Comparison of ENCODE assay signal across 8 cellular contexts in the genomic region with DNA sequence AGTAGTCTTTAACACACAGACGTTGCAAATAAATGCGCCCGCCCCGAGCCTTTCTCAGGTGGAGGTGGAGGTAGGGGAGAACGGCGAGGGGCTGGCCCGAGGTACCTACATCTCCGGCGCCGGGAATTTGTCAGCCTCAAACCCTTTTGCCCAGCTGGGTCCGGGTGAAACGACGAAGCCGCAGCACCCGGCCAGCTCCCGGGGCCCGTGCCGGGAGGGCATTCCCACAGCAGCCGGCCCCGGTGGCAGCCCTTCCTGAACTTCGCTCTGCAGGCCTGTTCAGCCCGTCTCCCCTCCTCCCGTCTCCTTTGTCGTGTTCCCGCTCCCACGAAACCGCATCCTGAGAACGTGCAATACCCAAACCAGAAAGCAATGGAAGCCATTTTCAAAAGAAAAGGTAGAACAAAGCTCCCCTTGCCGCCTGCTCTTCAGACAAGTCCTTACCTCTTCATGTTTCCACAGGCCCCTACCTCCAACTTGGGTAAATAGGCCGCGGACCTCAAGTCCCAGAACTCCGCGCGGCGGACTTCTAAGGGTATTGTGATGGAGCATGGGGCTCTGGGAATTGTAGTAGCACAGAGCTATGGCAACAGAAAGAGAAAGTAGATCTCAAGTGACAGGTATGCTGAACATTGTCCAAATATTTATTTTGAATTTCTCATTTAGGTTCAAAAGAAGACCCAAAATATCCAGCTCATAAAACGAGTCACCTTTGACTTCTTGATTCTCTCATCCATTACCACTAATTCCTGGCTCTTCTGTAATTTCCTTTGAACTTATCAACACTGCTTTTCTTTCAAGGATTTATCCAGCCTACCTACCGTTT. TPM values are rescaled to one million over a fixed set of nuclear protein-coding genes. Genes with fewer than 3 reads are reported as not detected.
DNase-seq lines count a peak whose midpoint lies in the region; ATAC-seq and TF ChIP-seq lines count a peak whose summit lies in the region.

A gene (minus strand): TSS at position 501 of the 826 bp plus-strand sequence. CDS start 49 bp downstream, at position 452.

- WGBS in heart right ventricle, 2 donors, result 1% methylated on average over 36 to 37 of the region's 37 CpGs

- H3K9ac ChIP-seq in adipocyte (ENCODE audit: low read length), result peak within 1 kb of the TSS; percentile 87

- TF ChIP-seq CTCF in GM12864 (IDR thresholded peaks at IDR 0.05; ENCODE audit: low read depth, low read length, missing control alignments) (no peak), heart right ventricle (IDR thresholded peaks at IDR 0.05) (no peak), type B pancreatic cell (conservative IDR thresholded peaks at IDR 0.05) (no peak)

- H3K27me3 Mint-ChIP-seq in T-cell, result peaks cover 0 to 28% of the 10 kb centered on the region in 2 donors
- H3K27me3 Mint-ChIP-seq in type B pancreatic cell, result no peaks in the 10 kb centered on the region

- H3K27ac Mint-ChIP-seq in T-cell (peak within 1 kb of the TSS; percentile 95 to 96), type B pancreatic cell (peak within 1 kb of the TSS; percentile 95)

- H3K4me3 Mint-ChIP-seq in T-cell (peak within 1 kb of the TSS; percentile 96 to 100 (median 98)), type B pancreatic cell (peak within 1 kb of the TSS; percentile 99)

- POLR2A ChIA-PET in T-cell (lab: Charles Lee), result interaction anchor here in 1 of 2 donors (0.6 to 0.8 kb wide), 2 partner anchors 510 to 657 kb away, joined by 3 read pairs; a partner anchor contains a TSS

- H3K4me1 Mint-ChIP-seq in T-cell (peaks cover 26 to 43% (median 29%) of the 10 kb centered on the region in 3 donors), type B pancreatic cell (ENCODE audit: unreplicated experiment) (no peaks in the 10 kb centered on the region)

- H3K36me3 ChIP-seq in adipocyte (ENCODE audit: control insufficient read depth, insufficient read depth, low read length, severe bottlenecking) (peaks cover 30% of the 10 kb centered on the region), heart right ventricle (peaks cover 0 to 32% (median under 1%) of the 10 kb centered on the region in 9 donors)

- CTCF ChIA-PET in T-cell (lab: Charles Lee), result interaction anchor here (0.6 to 0.7 kb wide), 2 partner anchors 487 to 510 kb away, joined by 3 to 5 read pairs; no protein-coding TSS in a partner anchor

- intact Hi-C loops in heart right ventricle (cut with DNase I), result no loop called here

- no peaks in the 10 kb centered on the region for H3K9me3 ChIP-seq in adipocyte (ENCODE audit: control insufficient read depth, low read length)
- no peaks in the 10 kb centered on the region for H3K9me3 ChIP-seq in heart right ventricle

- H3K36me3 Mint-ChIP-seq in T-cell (peaks cover 33% of the 10 kb centered on the region), type B pancreatic cell (peaks cover 15% of the 10 kb centered on the region)

- H3K27me3 ChIP-seq in adipocyte (replicated peaks; ENCODE audit: control insufficient read depth, insufficient read depth, low read length) (peaks cover 3% of the 10 kb centered on the region), heart right ventricle (peaks cover 0 to 39% (median 0%) of the 10 kb centered on the region in 7 donors)

- ATAC-seq in HG02763 (IDR thresholded peaks at IDR 0.05; ENCODE audit: unreplicated experiment) (peak; percentile 99), T-cell (replicated peaks in 1 of 4) (peak; percentile 99 to 100 (median 100)), heart right ventricle (peak; percentile 96 to 100 (median 100))

- H3K4me3 ChIP-seq in GM12864 (ENCODE audit: low read depth, low read length), result peak within 1 kb of the TSS; percentile 66
- H3K4me3 ChIP-seq in adipocyte (ENCODE audit: low read length), result peak within 1 kb of the TSS; percentile 86
- H3K4me3 ChIP-seq in heart right ventricle, result peak within 1 kb of the TSS; percentile 41 to 79 (median 66)

- H3K9me3 Mint-ChIP-seq in T-cell, result no peaks in the 10 kb centered on the region
- no peaks in the 10 kb centered on the region for H3K9me3 Mint-ChIP-seq in type B pancreatic cell

- DNase-seq in GM12864 (ENCODE audit: low read depth) (peak; percentile 55), NCI-H128 (lab: John Stamatoyannopoulos, UW; ENCODE audit: unreplicated experiment) (peak; percentile 54), T-cell (peak; percentile 37 to 84 (median 72)), adipocyte (ENCODE audit: low read depth) (peak; percentile 80), heart right ventricle (peak; percentile 68 to 71), pons (ENCODE audit: low spot score) (peak; percentile 88), type B pancreatic cell (ENCODE audit: extremely low spot score, unreplicated experiment) (peak; percentile 71)

- peak within 1 kb of the TSS; percentile 0 to 84 (median 74) for H3K27ac ChIP-seq in heart right ventricle

- peaks cover 3% of the 10 kb centered on the region for H3K4me1 ChIP-seq in adipocyte (ENCODE audit: control insufficient read depth, insufficient read depth, low read length)
- peaks cover 0 to 13% (median 3%) of the 10 kb centered on the region in 9 donors for H3K4me1 ChIP-seq in heart right ventricle

RNA-seq across cellular contexts. Expression of the gene that starts here (rescaled TPM):
- 10 to 100 TPM; 13.4 to 26.2 (median 18.9) TPM for total RNA-seq in T-cell
- total RNA-seq in heart right ventricle, result 10 to 100 TPM in 9 of 10 donors, 1 to 10 TPM in 1; 9.9 to 18.9 (median 14.4) TPM
- polyA plus RNA-seq in heart right ventricle, result 1 to 10 TPM; 3.0 to 4.4 TPM
- 22.9 and 23.8 TPM in 2 replicates for total RNA-seq in type B pancreatic cell (ENCODE audit: low replicate concordance)

Comparison
In these comparisons a context has a peak if more than half of its experiments do, and no peak if none do; other contexts are left out.
1. Peak in every context shown above with its lines: DNase-seq, ATAC-seq, H3K4me3 ChIP-seq and H3K27ac ChIP-seq.